Comparison of ENCODE assay signal across 8 cellular contexts in the genomic region with DNA sequence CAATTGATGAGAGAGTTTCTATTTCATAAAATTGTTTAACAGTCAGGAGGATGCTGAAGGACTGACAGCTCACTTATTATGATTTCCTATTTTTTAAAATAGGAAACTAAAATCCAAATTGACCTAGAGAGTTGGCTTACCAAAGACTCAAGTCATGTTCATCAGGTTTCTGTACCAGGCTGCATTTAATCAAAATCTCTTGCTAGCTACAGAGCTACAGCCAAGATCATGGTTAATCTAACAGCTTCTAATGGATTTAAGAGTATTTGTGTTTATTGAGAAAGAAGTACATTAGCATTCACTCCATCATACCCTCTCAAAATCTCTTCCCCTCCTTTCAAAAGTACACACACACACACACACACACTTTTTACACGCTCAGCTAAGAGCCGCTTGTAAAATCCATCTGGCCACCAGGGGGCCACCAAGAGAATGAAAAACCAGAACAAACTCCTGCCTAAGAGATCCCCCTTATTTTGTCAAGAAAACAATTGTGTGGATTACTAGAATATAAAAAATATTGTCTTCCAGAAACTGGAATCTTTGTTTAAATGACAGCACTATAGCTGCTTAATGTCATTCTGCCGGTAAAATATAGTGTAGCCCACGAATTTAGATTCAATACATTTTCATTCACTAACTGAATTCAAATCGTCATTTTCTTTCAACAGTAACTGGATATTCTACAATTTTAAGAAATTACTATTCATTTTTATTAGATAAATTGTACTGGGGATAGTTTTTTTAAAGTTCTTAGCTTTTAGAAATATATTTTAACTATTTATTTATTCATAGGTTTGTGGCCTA.
DNase-seq lines count a peak whose midpoint lies in the region; ATAC-seq and TF ChIP-seq lines count a peak whose summit lies in the region.

No MANE protein-coding gene starts in this region.

- H3F3A ChIP-seq in PC-3 (ENCODE audit: low read length, unreplicated experiment) (no peaks in the 10 kb centered on the region), neural cell (ENCODE audit: insufficient read depth, low read length, poor library complexity, severe bottlenecking) (no peaks in the 10 kb centered on the region)

- H3K4me1 ChIP-seq in PC-3 (ENCODE audit: insufficient read depth, low read length) = no peaks in the 10 kb centered on the region

- TF ChIP-seq RAD21 in neural cell (conservative IDR thresholded peaks at IDR 0.05) = peak; percentile 66

- TF ChIP-seq CTCF in 22Rv1 (IDR thresholded peaks at IDR 0.05) (peak; percentile 96), GM13976 (IDR thresholded peaks at IDR 0.05; ENCODE audit: borderline replicate concordance, control extremely low read depth, extremely low read depth, insufficient read depth, missing control alignments) (peak; percentile 54), PC-3 (conservative IDR thresholded peaks at IDR 0.05; ENCODE audit: low read depth, low read length) (peak; percentile 93), fibroblast of mammary gland (conservative IDR thresholded peaks at IDR 0.05; ENCODE audit: control insufficient read depth, insufficient read depth, low read depth, low read length) (peak; percentile 79), neural cell (IDR thresholded peaks at IDR 0.05; ENCODE audit: poor library complexity, severe bottlenecking) (peak; percentile 71)

- intact Hi-C loops in PC-3 (cut with micrococcal nuclease) = loop anchor here (1.0 to 10.0 kb wide), 5 partner anchors 119 to 759 kb away; no protein-coding TSS in a partner anchor

- H3K79me2 ChIP-seq in PC-3 (ENCODE audit: low read length) (no peaks in the 10 kb centered on the region), neural cell (replicated peaks; ENCODE audit: insufficient read depth, low read length) (no peaks in the 10 kb centered on the region)

- H3K27ac ChIP-seq in 22Rv1 = no peak overlapping the region
- H3K27ac ChIP-seq in PC-3 (ENCODE audit: low read length) = no peak overlapping the region
- H3K27ac ChIP-seq in neural cell (ENCODE audit: low read length) = no peak overlapping the region

- H3K9me3 ChIP-seq in PC-3 (ENCODE audit: low read length) (no peaks in the 10 kb centered on the region), neural cell (ENCODE audit: low read length) (no peaks in the 10 kb centered on the region)

- peaks cover 15% of the 10 kb centered on the region for H3K4me1 Mint-ChIP-seq in stimulated activated naive CD8-positive, alpha-beta T cell treated with anti-CD3 and anti-CD28 coated beads, Interleukin-15, Interleukin-2, amounts not matched to agents 100 ng/mL and 50 ng/mL, for 24 hours (ENCODE audit: low read depth)

- H3K9me3 Mint-ChIP-seq in stimulated activated naive CD8-positive, alpha-beta T cell treated with anti-CD3 and anti-CD28 coated beads, Interleukin-15, Interleukin-2, amounts not matched to agents 100 ng/mL and 50 ng/mL, for 24 hours = peaks cover 8% of the 10 kb centered on the region

- H3K27me3 ChIP-seq in PC-3 (ENCODE audit: low read length) = no peaks in the 10 kb centered on the region
- H3K27me3 ChIP-seq in neural cell (ENCODE audit: insufficient read depth, low read depth, low read length) = no peaks in the 10 kb centered on the region

- ATAC-seq in HG03135 (IDR thresholded peaks at IDR 0.05; ENCODE audit: unreplicated experiment) = peak; percentile 60
- ATAC-seq in PC-3 = peak; percentile 53

- H4K20me1 ChIP-seq in PC-3 (ENCODE audit: low read length) (no peaks in the 10 kb centered on the region), neural cell (ENCODE audit: insufficient read depth) (no peaks in the 10 kb centered on the region)

- peak overlapping the region; percentile 70 for H3K27ac Mint-ChIP-seq in stimulated activated naive CD8-positive, alpha-beta T cell treated with anti-CD3 and anti-CD28 coated beads, Interleukin-15, Interleukin-2, amounts not matched to agents 100 ng/mL and 50 ng/mL, for 24 hours

- in situ Hi-C loops in GM13976 (cut with MboI; ENCODE audit: low sequenced_read_pairs, unreplicated experiment) = loop anchor here (10.0 to 25.0 kb wide), 2 partner anchors 323 to 776 kb away; no protein-coding TSS in a partner anchor

- H3K4me3 ChIP-seq in PC-3 (ENCODE audit: low read length) (no peak overlapping the region), fibroblast of mammary gland (ENCODE audit: control insufficient read depth, low read depth, low read length) (no peak overlapping the region), neural cell (ENCODE audit: low read length) (no peak overlapping the region)

- H3K9me2 ChIP-seq in PC-3 (replicated peaks; ENCODE audit: low read length) (no peaks in the 10 kb centered on the region), neural cell (ENCODE audit: insufficient read depth, low read length) (no peaks in the 10 kb centered on the region)

- no peak for TF ChIP-seq EP300 in neural cell (conservative IDR thresholded peaks at IDR 0.05; ENCODE audit: poor library complexity, severe bottlenecking)

- H3K4me2 ChIP-seq in PC-3 (ENCODE audit: low read length) (no peak overlapping the region), neural cell (ENCODE audit: low read length) (no peak overlapping the region)

- H3K36me3 Mint-ChIP-seq in stimulated activated naive CD8-positive, alpha-beta T cell treated with anti-CD3 and anti-CD28 coated beads, Interleukin-15, Interleukin-2, amounts not matched to agents 100 ng/mL and 50 ng/mL, for 24 hours (ENCODE audit: low read depth) = peaks cover 7% of the 10 kb centered on the region

- H3K4me3 Mint-ChIP-seq in stimulated activated naive CD8-positive, alpha-beta T cell treated with anti-CD3 and anti-CD28 coated beads, Interleukin-15, Interleukin-2, amounts not matched to agents 100 ng/mL and 50 ng/mL, for 24 hours = no peak overlapping the region

- H2AFZ ChIP-seq in PC-3 (ENCODE audit: low read length) = no peak overlapping the region
- no peak overlapping the region for H2AFZ ChIP-seq in neural cell (ENCODE audit: low read depth, low read length)

- BruUV-seq in PC-3 (replicated peaks; lab: Mats Ljungman, UMichigan) = no TSS peak

- H3K9ac ChIP-seq in PC-3 (ENCODE audit: low read length) (no peak overlapping the region), neural cell (ENCODE audit: low read length) (no peak overlapping the region)

- peak; percentile 26 for DNase-seq in GM13976 (ENCODE audit: low spot score)
- peak; percentile 72 for DNase-seq in PC-3
- DNase-seq in activated T-cell treated with anti-CD3 and anti-CD28 coated beads, Interleukin-2, amount 50 U/mL, for 48 hours = peak; percentile 84 to 88
- peak; percentile 72 for DNase-seq in fibroblast of mammary gland (ENCODE audit: low read depth)

- H3K36me3 ChIP-seq in PC-3 (ENCODE audit: low read depth, low read length) (no peaks in the 10 kb centered on the region), neural cell (ENCODE audit: insufficient read depth, low read length) (no peaks in the 10 kb centered on the region)

- CTCF ChIA-PET in PC-3 (lab: Charles Lee) = interaction anchor here (0.6 to 1.2 kb wide), 7 partner anchors 11 to 477 kb away, joined by 3 to 5 read pairs (median 3); no protein-coding TSS in a partner anchor

- H3K27me3 Mint-ChIP-seq in stimulated activated naive CD8-positive, alpha-beta T cell treated with anti-CD3 and anti-CD28 coated beads, Interleukin-15, Interleukin-2, amounts not matched to agents 100 ng/mL and 50 ng/mL, for 24 hours = no peaks in the 10 kb centered on the region

- POLR2A ChIA-PET in PC-3 (lab: Charles Lee; ENCODE audit: unreplicated experiment) = interaction anchor here (0.5 to 0.7 kb wide), 2 partner anchors 37 to 233 kb away, joined by 3 to 12 read pairs; no protein-coding TSS in a partner anchor

TF ChIP-seq in neural cell, 6 proteins besides CTCF, POLR2A, EP300 and RAD21:
- TF ChIP-seq POLR2AphosphoS5 (IDR thresholded peaks at IDR 0.05) (no peak), TAF1 (IDR thresholded peaks at IDR 0.05; ENCODE audit: low read depth) (no peak), MXI1 (conservative IDR thresholded peaks at IDR 0.05; ENCODE audit: poor library complexity, severe bottlenecking) (no peak), EZH2 (IDR thresholded peaks at IDR 0.05; ENCODE audit: borderline replicate concordance, insufficient read depth, low read length, poor library complexity, severe bottlenecking) (no peak), SMC3 (conservative IDR thresholded peaks at IDR 0.05; ENCODE audit: poor library complexity) (peak; percentile 77)
- TF ChIP-seq, protein P1, sequence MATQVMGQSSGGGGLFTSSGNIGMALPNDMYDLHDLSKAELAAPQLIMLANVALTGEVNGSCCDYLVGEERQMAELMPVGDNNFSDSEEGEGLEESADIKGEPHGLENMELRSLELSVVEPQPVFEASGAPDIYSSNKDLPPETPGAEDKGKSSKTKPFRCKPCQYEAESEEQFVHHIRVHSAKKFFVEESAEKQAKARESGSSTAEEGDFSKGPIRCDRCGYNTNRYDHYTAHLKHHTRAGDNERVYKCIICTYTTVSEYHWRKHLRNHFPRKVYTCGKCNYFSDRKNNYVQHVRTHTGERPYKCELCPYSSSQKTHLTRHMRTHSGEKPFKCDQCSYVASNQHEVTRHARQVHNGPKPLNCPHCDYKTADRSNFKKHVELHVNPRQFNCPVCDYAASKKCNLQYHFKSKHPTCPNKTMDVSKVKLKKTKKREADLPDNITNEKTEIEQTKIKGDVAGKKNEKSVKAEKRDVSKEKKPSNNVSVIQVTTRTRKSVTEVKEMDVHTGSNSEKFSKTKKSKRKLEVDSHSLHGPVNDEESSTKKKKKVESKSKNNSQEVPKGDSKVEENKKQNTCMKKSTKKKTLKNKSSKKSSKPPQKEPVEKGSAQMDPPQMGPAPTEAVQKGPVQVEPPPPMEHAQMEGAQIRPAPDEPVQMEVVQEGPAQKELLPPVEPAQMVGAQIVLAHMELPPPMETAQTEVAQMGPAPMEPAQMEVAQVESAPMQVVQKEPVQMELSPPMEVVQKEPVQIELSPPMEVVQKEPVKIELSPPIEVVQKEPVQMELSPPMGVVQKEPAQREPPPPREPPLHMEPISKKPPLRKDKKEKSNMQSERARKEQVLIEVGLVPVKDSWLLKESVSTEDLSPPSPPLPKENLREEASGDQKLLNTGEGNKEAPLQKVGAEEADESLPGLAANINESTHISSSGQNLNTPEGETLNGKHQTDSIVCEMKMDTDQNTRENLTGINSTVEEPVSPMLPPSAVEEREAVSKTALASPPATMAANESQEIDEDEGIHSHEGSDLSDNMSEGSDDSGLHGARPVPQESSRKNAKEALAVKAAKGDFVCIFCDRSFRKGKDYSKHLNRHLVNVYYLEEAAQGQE (IDR thresholded peaks at IDR 0.05; ENCODE audit: borderline replicate concordance) = no peak

Comparison
In these comparisons a context has a peak if more than half of its experiments do, and no peak if none do; other contexts are left out.
1. DNase-seq: peak in every context shown above with its lines; median percentile 86 in activated T-cell treated with anti-CD3 and anti-CD28 coated beads, Interleukin-2, amount 50 U/mL, for 48 hours; 72 in PC-3; 72 in fibroblast of mammary gland; 26 in GM13976.